8 cellular contexts compared by ENCODE assay signal in the genomic region with DNA sequence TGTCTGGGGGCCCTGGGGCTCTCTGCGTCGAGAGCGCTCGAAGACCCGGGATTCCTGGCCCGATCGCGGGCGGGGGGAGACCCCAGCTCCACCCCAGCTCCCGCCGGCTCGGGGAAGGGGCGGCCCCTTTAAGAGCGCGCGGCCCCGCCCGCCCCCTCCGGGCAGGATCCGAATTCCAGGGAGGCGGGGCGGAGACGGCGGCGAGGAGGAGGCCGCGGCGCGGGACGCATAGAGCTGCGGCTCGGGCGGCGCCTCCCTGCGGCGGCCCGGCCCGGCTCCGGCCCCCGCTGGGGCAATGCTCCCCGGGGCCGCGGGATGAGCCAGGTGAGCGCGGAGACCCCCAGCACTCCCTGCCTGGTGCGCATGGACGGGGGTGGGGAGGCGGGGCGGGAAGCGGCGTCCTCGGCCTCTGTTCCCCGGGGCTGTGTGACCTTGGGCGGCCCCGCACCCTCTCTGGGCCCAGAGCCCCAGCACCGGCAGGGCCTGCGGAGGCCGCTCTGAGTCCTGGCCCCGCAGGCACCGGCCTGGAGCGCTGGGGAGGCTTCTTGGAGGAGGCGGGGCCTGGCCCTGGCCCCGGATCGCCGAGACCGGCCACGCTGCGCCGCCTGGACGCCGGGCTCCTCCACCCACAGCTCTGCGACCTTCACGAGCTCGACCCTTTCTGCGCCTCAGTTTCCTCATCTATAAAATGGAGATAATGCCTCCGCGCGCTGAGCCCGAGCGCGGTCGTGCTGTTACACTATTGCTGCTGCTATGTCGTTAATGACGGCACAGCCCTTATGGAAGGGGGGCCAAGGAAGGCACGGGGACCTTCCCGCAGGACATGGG. TPM values are rescaled to one million over a fixed set of nuclear protein-coding genes. Genes with fewer than 3 reads are reported as not detected.
DNase-seq lines count a peak whose midpoint lies in the region; ATAC-seq and TF ChIP-seq lines count a peak whose summit lies in the region.

No MANE protein-coding gene starts in this region.

- no peaks in the 10 kb centered on the region for H3K9me3 Mint-ChIP-seq in activated T-cell treated with anti-CD3 and anti-CD28 coated beads, Interleukin-2, amount 50 U/mL, for 4 hours
- H3K9me3 Mint-ChIP-seq in naive thymus-derived CD4-positive, alpha-beta T cell: peaks cover 0 to 1% (median 0%) of the 10 kb centered on the region in 11 donors

- peaks cover 27% of the 10 kb centered on the region for H3K27me3 Mint-ChIP-seq in activated T-cell treated with anti-CD3 and anti-CD28 coated beads, Interleukin-2, amount 50 U/mL, for 4 hours (ENCODE audit: low read depth)
- H3K27me3 Mint-ChIP-seq in naive thymus-derived CD4-positive, alpha-beta T cell: peaks cover 6 to 22% (median 15%) of the 10 kb centered on the region in 5 donors

- H3K27me3 ChIP-seq in ACC112 (ENCODE audit: insufficient read depth, low read length) (no peaks in the 10 kb centered on the region), vagina (no peaks in the 10 kb centered on the region)
- H3K27me3 ChIP-seq in naive thymus-derived CD4-positive, alpha-beta T cell (ENCODE audit: control insufficient read depth in 2 of 2, insufficient read depth in 2 of 2, low read length in 2 of 2): peaks cover 0 to 12% of the 10 kb centered on the region in 2 donors

- H3K27ac ChIP-seq in ACC112 (ENCODE audit: low read depth, low read length): peak overlapping the region; percentile 46
- no peak overlapping the region for H3K27ac ChIP-seq in naive thymus-derived CD4-positive, alpha-beta T cell (ENCODE audit: low read depth, low read length)
- peak overlapping the region; percentile 89 for H3K27ac ChIP-seq in vagina

- TF ChIP-seq POLR2A in vagina (IDR thresholded peaks at IDR 0.05): peak in 1 of 2 donors; percentile 40

- H3K9me3 ChIP-seq in naive thymus-derived CD4-positive, alpha-beta T cell (ENCODE audit: control insufficient read depth in 2 of 3, low read length in 3 of 3): no peaks in the 10 kb centered on the region
- no peaks in the 10 kb centered on the region for H3K9me3 ChIP-seq in vagina

- H3K4me1 ChIP-seq in ACC112 (ENCODE audit: control insufficient read depth, insufficient read depth, low read length, unreplicated experiment) (peaks cover 17% of the 10 kb centered on the region), vagina (peaks cover 46% of the 10 kb centered on the region)
- H3K4me1 ChIP-seq in naive thymus-derived CD4-positive, alpha-beta T cell (ENCODE audit: control insufficient read depth in 2 of 2, insufficient read depth in 2 of 2, low read length in 2 of 2): peaks cover 3 to 10% of the 10 kb centered on the region in 2 donors

- peak; percentile 49 to 54 for ATAC-seq in activated T-cell treated with anti-CD3 and anti-CD28 coated beads, Interleukin-2, amount 50 U/mL, for 4 hours
- peak; percentile 30 for ATAC-seq in naive thymus-derived CD4-positive, alpha-beta T cell

- H2AFZ ChIP-seq in ACC112 (ENCODE audit: low read length, unreplicated experiment): peak overlapping the region; percentile 82

- no peak overlapping the region for H3K27ac Mint-ChIP-seq in naive thymus-derived CD4-positive, alpha-beta T cell

- no peaks in the 10 kb centered on the region for H3K36me3 Mint-ChIP-seq in activated T-cell treated with anti-CD3 and anti-CD28 coated beads, Interleukin-2, amount 50 U/mL, for 4 hours (ENCODE audit: insufficient read depth)
- H3K36me3 Mint-ChIP-seq in naive thymus-derived CD4-positive, alpha-beta T cell: no peaks in the 10 kb centered on the region

- intact Hi-C loops in naive thymus-derived CD4-positive, alpha-beta T cell (cut with micrococcal nuclease): loop anchor here in 1 of 2 donors (2.0 to 5.0 kb wide), 2 partner anchors 38 to 110 kb away; a partner anchor contains a TSS
- intact Hi-C loops in vagina (cut with DNase I): no loop called here

- H3K4me3 Mint-ChIP-seq in activated T-cell treated with anti-CD3 and anti-CD28 coated beads, Interleukin-2, amount 50 U/mL, for 4 hours: peak overlapping the region; percentile 76
- peak overlapping the region; percentile 72 to 93 (median 85) for H3K4me3 Mint-ChIP-seq in naive thymus-derived CD4-positive, alpha-beta T cell

- peaks cover 14% of the 10 kb centered on the region for H3K4me1 Mint-ChIP-seq in activated T-cell treated with anti-CD3 and anti-CD28 coated beads, Interleukin-2, amount 50 U/mL, for 4 hours (ENCODE audit: low read depth)
- peaks cover 7 to 21% (median 12%) of the 10 kb centered on the region in 7 donors for H3K4me1 Mint-ChIP-seq in naive thymus-derived CD4-positive, alpha-beta T cell

- H3K79me2 ChIP-seq in ACC112 (ENCODE audit: control insufficient read depth, insufficient read depth, low read length, unreplicated experiment): no peaks in the 10 kb centered on the region

- no peak for TF ChIP-seq CTCF in GM10248 (IDR thresholded peaks at IDR 0.05; ENCODE audit: control extremely low read depth, extremely low read depth, low read depth, missing control alignments)
- TF ChIP-seq CTCF in foreskin fibroblast (IDR thresholded peaks at IDR 0.05; ENCODE audit: low read depth, low read length): no peak
- no peak for TF ChIP-seq CTCF in vagina (IDR thresholded peaks at IDR 0.05)

- POLR2A ChIA-PET in GM10248 (lab: Yijun Ruan, JAX): no interaction called here
- POLR2A ChIA-PET in naive thymus-derived CD4-positive, alpha-beta T cell (lab: Charles Lee): no interaction called here

- DNase-seq in GM10248 (ENCODE audit: extremely low spot score) (peak; percentile 41), NCI-H226 (peak; percentile 61), foreskin fibroblast (peak; percentile 72 to 92), vagina (ENCODE audit: extremely low spot score in 2 of 2) (no peak), GM19238 (ENCODE audit: insufficient read length, low spot score) (no peak)
- DNase-seq in activated T-cell treated with anti-CD3 and anti-CD28 coated beads, Interleukin-2, amount 50 U/mL, for 4 hours: no peak
- DNase-seq in naive thymus-derived CD4-positive, alpha-beta T cell: peak in 2 of 9 donors; percentile 16 to 74

- CTCF ChIA-PET in GM10248 (lab: Yijun Ruan, JAX): interaction anchor here (1.1 to 2.5 kb wide), 4 partner anchors 10 to 20 kb away, joined by 3 to 5 read pairs (median 4); no protein-coding TSS in a partner anchor
- CTCF ChIA-PET in naive thymus-derived CD4-positive, alpha-beta T cell (lab: Charles Lee): interaction anchor here (0.6 kb wide), 1 partner anchor 80 kb away, joined by 5 read pairs; no protein-coding TSS in a partner anchor

- H3K36me3 ChIP-seq in ACC112 (ENCODE audit: insufficient read depth, low read length) (no peaks in the 10 kb centered on the region), vagina (no peaks in the 10 kb centered on the region)
- no peaks in the 10 kb centered on the region for H3K36me3 ChIP-seq in naive thymus-derived CD4-positive, alpha-beta T cell (ENCODE audit: control insufficient read depth in 2 of 3, insufficient read depth in 3 of 3, low read length in 3 of 3)

- H3K4me3 ChIP-seq in ACC112 (ENCODE audit: low read depth, low read length) (peak overlapping the region; percentile 79), foreskin fibroblast (ENCODE audit: low read depth in 1 of 2, low read length in 2 of 2) (peak overlapping the region; percentile 80 to 90), vagina (peak overlapping the region; percentile 89 to 91)
- H3K4me3 ChIP-seq in naive thymus-derived CD4-positive, alpha-beta T cell (ENCODE audit: low read length): peak overlapping the region; percentile 55

RNA-seq across cellular contexts. Expression of a gene that starts 0.6 kb away (rescaled TPM):
- under 1 TPM; 0.37 to 0.90 (median 0.56) TPM for total RNA-seq in activated T-cell treated with anti-CD3 and anti-CD28 coated beads, Interleukin-2, amount 50 U/mL, for 4 hours
- 1 to 10 TPM in 2 of 5 experiments, under 1 TPM in 2, not detected in 1; 0.37 to 7.5 (median 2.0) TPM for total RNA-seq in naive thymus-derived CD4-positive, alpha-beta T cell
- under 1 TPM in 1 of 2 donors, not detected in 1; 0.09 TPM for polyA plus RNA-seq in naive thymus-derived CD4-positive, alpha-beta T cell
- total RNA-seq in vagina: 17.4 TPM

RNA-seq across cellular contexts. Expression of a gene that starts 8.5 kb away (rescaled TPM):
- total RNA-seq in activated T-cell treated with anti-CD3 and anti-CD28 coated beads, Interleukin-2, amount 50 U/mL, for 4 hours: under 1 TPM; 0.56 to 0.87 (median 0.79) TPM
- 1 to 10 TPM in 2 of 5 experiments, under 1 TPM in 2, not detected in 1; 0.32 to 1.7 (median 0.89) TPM for total RNA-seq in naive thymus-derived CD4-positive, alpha-beta T cell
- polyA plus RNA-seq in naive thymus-derived CD4-positive, alpha-beta T cell: not detected
- not detected for total RNA-seq in vagina

RNA-seq across cellular contexts. Expression of a gene that starts 39.0 kb away (rescaled TPM):
- 100 to 1,000 TPM; 458 to 522 (median 474) TPM for total RNA-seq in activated T-cell treated with anti-CD3 and anti-CD28 coated beads, Interleukin-2, amount 50 U/mL, for 4 hours
- total RNA-seq in naive thymus-derived CD4-positive, alpha-beta T cell: 100 to 1,000 TPM; 249 to 366 (median 273) TPM
- 100 to 1,000 TPM; 189 to 195 TPM for polyA plus RNA-seq in naive thymus-derived CD4-positive, alpha-beta T cell
- total RNA-seq in vagina: 164 TPM

RNA-seq across cellular contexts. Expression of a gene that starts 39.3 kb away (rescaled TPM):
- total RNA-seq in activated T-cell treated with anti-CD3 and anti-CD28 coated beads, Interleukin-2, amount 50 U/mL, for 4 hours: 10 to 100 TPM; 52.0 to 61.0 (median 56.8) TPM
- total RNA-seq in naive thymus-derived CD4-positive, alpha-beta T cell: 10 to 100 TPM; 10.8 to 39.4 (median 14.7) TPM
- polyA plus RNA-seq in naive thymus-derived CD4-positive, alpha-beta T cell: 10 to 100 TPM in 1 of 2 donors, 1 to 10 TPM in 1; 8.1 to 13.0 TPM
- total RNA-seq in vagina: 29.7 TPM

Comparison
In these comparisons a context has a peak if more than half of its experiments do, and no peak if none do; other contexts are left out.
1. DNase-seq: peak in GM10248 (single experiment), NCI-H226 (single experiment) and foreskin fibroblast (2 of 2); none in activated T-cell treated with anti-CD3 and anti-CD28 coated beads, Interleukin-2, amount 50 U/mL, for 4 hours (single experiment), vagina (0 of 2) and GM19238 (single experiment).
2. Peak in every context shown above with its lines, with median percentiles within 50 percentile points of each other: H3K4me3 ChIP-seq.